Comparison of ENCODE assay signal across 1 cellular context in the genomic region with DNA sequence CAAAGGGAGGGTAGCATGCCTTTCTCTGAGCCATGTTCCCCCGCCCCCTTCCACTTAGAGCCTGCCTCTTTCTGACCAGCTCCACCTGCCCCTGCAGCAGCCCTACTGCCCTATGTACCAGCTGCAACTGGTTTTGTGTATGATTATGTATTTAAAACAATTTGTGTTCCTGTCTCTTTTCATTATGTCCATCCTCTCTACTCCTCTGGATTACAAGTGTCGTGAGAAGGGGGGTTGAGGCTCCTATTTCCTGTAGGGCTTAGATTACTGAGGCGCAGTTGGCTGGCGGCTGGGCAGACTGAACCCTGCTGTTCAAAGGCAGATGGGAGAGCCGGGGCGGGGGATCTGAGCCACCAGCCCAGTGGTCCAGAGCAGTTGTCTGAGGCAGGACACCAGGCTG.
TF ChIP-seq lines count a peak whose summit lies in the region.

No MANE protein-coding gene starts in this region.

TF ChIP-seq in WTC11, 78 proteins besides CTCF, POLR2A, EP300 and RAD21 (continued from another document):
- TF ChIP-seq, protein P1, sequence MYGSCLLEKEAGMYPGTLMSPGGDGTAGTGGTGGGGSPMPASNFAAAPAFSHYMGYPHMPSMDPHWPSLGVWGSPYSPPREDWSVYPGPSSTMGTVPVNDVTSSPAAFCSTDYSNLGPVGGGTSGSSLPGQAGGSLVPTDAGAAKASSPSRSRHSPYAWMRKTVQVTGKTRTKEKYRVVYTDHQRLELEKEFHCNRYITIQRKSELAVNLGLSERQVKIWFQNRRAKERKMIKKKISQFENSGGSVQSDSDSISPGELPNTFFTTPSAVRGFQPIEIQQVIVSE (CRISPR knock-in tag; IDR thresholded peaks at IDR 0.05; ENCODE audit: borderline replicate concordance) = no peak
TF ChIP-seq in WTC11: peak in this region for 0.
